In genomic region chr9:125611366-125611765, GRCh38 we compare ENCODE assay signal across 10 cellular contexts.
"Had no signal": no experiment of that assay in that cellular context is flagged by ENCODE, and none has a peak within 500 bp of the region (broad histone marks: within the 10 kb centered on the region; RNA-seq: fewer than 3 reads in every experiment).

No MANE protein-coding gene starts in this region.

- H2AFZ ChIP-seq: GM23248, GM23338 had no signal

- DNase-seq: GM23248, GOT3, H7, H9, HCEC 1CT, HFFc6 had no signal

- H3K36me3 ChIP-seq: HAP-1 had no signal

- H3K9me3 ChIP-seq: HAP-1 had no signal

- H3K27ac ChIP-seq: GM23248 had no signal

- H3K4me1 ChIP-seq: HAP-1 had no signal

- ATAC-seq: GM23338, HCT116 had no signal

- FAIRE-seq: H1 had no signal

- H3K4me2 ChIP-seq: GM23338 had no signal

- H3K4me3 ChIP-seq: GM23248, GM23338, HAP-1 had no signal

- H3K9ac ChIP-seq: GM23248 had no signal
